In the genomic region with DNA sequence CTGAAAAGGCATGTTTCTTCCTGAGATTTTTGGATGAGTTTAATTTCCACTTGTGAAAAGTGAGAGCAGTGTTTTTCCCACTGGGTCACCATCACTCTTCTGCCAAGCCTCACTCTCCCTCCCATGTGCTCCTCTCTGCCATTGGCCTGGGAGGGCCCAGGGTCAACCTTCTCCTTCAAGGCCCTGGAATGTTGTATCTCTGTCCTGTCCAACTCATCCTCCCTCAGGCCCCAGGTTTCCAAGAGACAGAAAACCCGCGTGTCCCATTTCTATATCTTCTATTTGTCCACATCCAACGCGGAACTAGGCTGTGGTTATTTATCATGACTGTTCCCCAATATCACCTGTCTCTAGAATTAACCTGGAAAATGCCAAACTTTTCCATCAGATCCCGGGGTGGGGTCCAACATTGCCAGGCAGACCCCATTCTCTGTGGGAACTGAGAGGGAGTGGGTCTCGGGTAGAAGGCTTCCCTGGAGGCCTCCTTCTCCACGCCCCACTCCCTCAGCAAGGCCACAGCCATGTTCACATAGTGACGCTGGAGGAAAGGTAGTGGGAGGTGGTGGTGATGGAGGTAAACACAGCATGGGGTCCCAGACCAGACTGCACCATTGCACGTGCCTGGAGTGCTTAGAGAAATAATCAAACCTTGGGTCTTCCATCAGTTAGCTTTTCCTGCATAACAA, we compare ENCODE assay signal across 18 cellular contexts.
A peak's percentile ranks its signal among the peaks of the same experiment; 100 is the strongest.
DNase-seq lines count a peak whose midpoint lies in the region; ATAC-seq, FAIRE-seq and TF ChIP-seq lines count a peak whose summit lies in the region.
"Had no signal": no experiment of that assay in that cellular context is flagged by ENCODE, and none has a peak within 500 bp of the region (broad histone marks: within the 10 kb centered on the region; RNA-seq: fewer than 3 reads in every experiment).

No MANE protein-coding gene starts in this region.

- H2AFZ ChIP-seq in IMR-90 (replicated peaks; ENCODE audit: low read length, poor library complexity) (no peak overlapping the region), HepG2 (ENCODE audit: low read length) (no peak overlapping the region)
- H2AFZ ChIP-seq: GM23338 had no signal

- no TSS peak for BruUV-seq in IMR-90 (replicated peaks; lab: Mats Ljungman, UMichigan)
- no TSS peak for BruUV-seq in HepG2 (replicated peaks; lab: Mats Ljungman, UMichigan)

- TF ChIP-seq EP300 in esophagus muscularis mucosa (IDR thresholded peaks at IDR 0.05) (no peak), suprapubic skin (IDR thresholded peaks at IDR 0.05) (no peak), HepG2 (IDR thresholded peaks at IDR 0.05; ENCODE audit: low read depth in 2 of 2, low read length in 2 of 2) (no peak), HepG2 (CRISPR knock-in tag; IDR thresholded peaks at IDR 0.05; ENCODE audit: borderline replicate concordance) (no peak)

- dilution Hi-C loops in IMR-90 (cut with HindIII; ENCODE audit: low sequenced_read_pairs, unreplicated experiment), result no loop called here

- H3K4me2 ChIP-seq in IMR-90 (ENCODE audit: low read depth, low read length) (no peak overlapping the region), HepG2 (ENCODE audit: low read depth, low read length) (no peak overlapping the region)
- H3K4me2 ChIP-seq: GM23338 had no signal

- H4K20me1 ChIP-seq in IMR-90 (ENCODE audit: insufficient read depth, low read length) (no peaks in the 10 kb centered on the region), HepG2 (ENCODE audit: insufficient read depth, low read length) (no peaks in the 10 kb centered on the region)

- no peaks in the 10 kb centered on the region for H3K9me1 ChIP-seq in IMR-90 (ENCODE audit: insufficient read depth, low read length)

- no peak overlapping the region for H3K27ac Mint-ChIP-seq in osteocyte (ENCODE audit: unreplicated experiment)
- H3K27ac Mint-ChIP-seq: CD4-positive, alpha-beta T cell; GM23338; HFFc6 had no signal

- 90% methylated on average over 2 of the region's 9 CpGs; no CpG with 5 or more reads in 1 of the 2 experiments for WGBS in IMR-90 (ENCODE audit: extremely low coverage in 2 of 2, insufficient read length in 1 of 2), 2 experiments
- 91% methylated on average over 9 of the region's 9 CpGs for WGBS in esophagus muscularis mucosa
- WGBS in suprapubic skin, result 88% methylated on average over 9 of the region's 9 CpGs
- WGBS in HepG2 (ENCODE audit: low lambda C conversion rate), result 20% methylated on average over 9 of the region's 9 CpGs

- no peak overlapping the region for H2AK5ac ChIP-seq in IMR-90 (ENCODE audit: low read depth, low read length)

- H2BK20ac ChIP-seq in IMR-90 (ENCODE audit: low read depth, low read length), result no peak overlapping the region

- H3K9me3 Mint-ChIP-seq in osteocyte (ENCODE audit: unreplicated experiment), result peaks cover 9% of the 10 kb centered on the region
- H3K9me3 Mint-ChIP-seq: CD4-positive, alpha-beta T cell had no signal

- no peaks in the 10 kb centered on the region for H3K27me3 Mint-ChIP-seq in osteocyte (ENCODE audit: unreplicated experiment)
- H3K27me3 Mint-ChIP-seq: CD4-positive, alpha-beta T cell had no signal

- no peak overlapping the region for H3K4me3 ChIP-seq in IMR-90 (ENCODE audit: insufficient read depth, low read depth, low read length)
- no peak overlapping the region for H3K4me3 ChIP-seq in esophagus muscularis mucosa
- no peak overlapping the region for H3K4me3 ChIP-seq in suprapubic skin
- H3K4me3 ChIP-seq in HepG2 (replicated peaks in 1 of 3; ENCODE audit: insufficient read depth in 1 of 3, low read depth in 2 of 3, low read length in 3 of 3), result no peak overlapping the region
- H3K4me3 ChIP-seq: GM23338, SJCRH30 had no signal

- H2BK5ac ChIP-seq in IMR-90 (ENCODE audit: low read depth, low read length, poor library complexity, severe bottlenecking), result no peak overlapping the region

- H4K91ac ChIP-seq in IMR-90 (ENCODE audit: insufficient read depth, low read depth, low read length), result no peak overlapping the region

- no peak overlapping the region for H4K5ac ChIP-seq in IMR-90 (ENCODE audit: low read depth, low read length)

- H3K27ac ChIP-seq in IMR-90 (ENCODE audit: insufficient read depth, low read length), result no peak overlapping the region
- peak overlapping the region; percentile 33 to 71 (median 62) for H3K27ac ChIP-seq in esophagus muscularis mucosa (replicated peaks in 1 of 4)
- peak overlapping the region; percentile 8 for H3K27ac ChIP-seq in suprapubic skin
- H3K27ac ChIP-seq in HepG2 (ENCODE audit: extremely low read length, insufficient read depth, low read length), result no peak overlapping the region
- H3K27ac ChIP-seq: SJCRH30 had no signal

- POLR2A ChIA-PET in IMR-90 (lab: Charles Lee; ENCODE audit: unreplicated experiment), result no interaction called here
- POLR2A ChIA-PET in HepG2 (lab: Yijun Ruan, JAX), result no interaction called here

- ATAC-seq in IMR-90 (ENCODE audit: low read depth), result no peak
- no peak for ATAC-seq in GM19452 (IDR thresholded peaks at IDR 0.05; ENCODE audit: unreplicated experiment)
- no peak for ATAC-seq in HepG2
- ATAC-seq: GM23338 had no signal

- CTCF ChIA-PET in IMR-90 (lab: Yijun Ruan, JAX), result no interaction called here
- CTCF ChIA-PET in HepG2 (lab: Yijun Ruan, JAX; ENCODE audit: low intra/inter-chr PET ratio, low total read pairs), result no interaction called here

- no peaks in the 10 kb centered on the region for H3K36me3 Mint-ChIP-seq in osteocyte (ENCODE audit: unreplicated experiment)

- TF ChIP-seq POLR2A in IMR-90 (IDR thresholded peaks at IDR 0.05; ENCODE audit: low read depth, low read length) (no peak), esophagus muscularis mucosa (IDR thresholded peaks at IDR 0.05; ENCODE audit: low read depth) (no peak), suprapubic skin (IDR thresholded peaks at IDR 0.05) (no peak), HepG2 (IDR thresholded peaks at IDR 0.05; ENCODE audit: insufficient read depth in 1 of 2, low read depth in 2 of 2, low read length in 2 of 2) (no peak)

- no peak for FAIRE-seq in HepG2 (lab: Jason Lieb, UNC)
- FAIRE-seq: D721Med had no signal

- H3K79me1 ChIP-seq in IMR-90 (ENCODE audit: low read depth in 1 of 2, low read length in 2 of 2), result no peaks in the 10 kb centered on the region

- TF ChIP-seq CTCF in IMR-90 (conservative IDR thresholded peaks at IDR 0.05; ENCODE audit: low read depth, low read length) (no peak), esophagus muscularis mucosa (IDR thresholded peaks at IDR 0.05) (no peak), osteocyte (IDR thresholded peaks at IDR 0.05) (no peak), suprapubic skin (IDR thresholded peaks at IDR 0.05) (no peak), HepG2 (CRISPR knock-in tag; IDR thresholded peaks at IDR 0.05) (no peak)

- peak overlapping the region; percentile 45 for H2AK9ac ChIP-seq in IMR-90 (replicated peaks; ENCODE audit: low read depth, low read length, poor library complexity)

- H3K18ac ChIP-seq in IMR-90 (ENCODE audit: low read depth, low read length), result no peak overlapping the region

- no peak overlapping the region for H3K14ac ChIP-seq in IMR-90 (replicated peaks; ENCODE audit: low read depth, low read length)

- DNase-seq in IMR-90, result no peak
- DNase-seq in esophagus muscularis mucosa (ENCODE audit: extremely low spot score), result no peak
- DNase-seq in osteocyte (ENCODE audit: extremely low spot score, unreplicated experiment), result peak; percentile 64
- no peak for DNase-seq in suprapubic skin (ENCODE audit: low spot score in 2 of 2)
- no peak for DNase-seq in HepG2 (ENCODE audit: low spot score)
- no peak for DNase-seq in activated CD4-positive, CD25-positive, alpha-beta regulatory T cell treated with anti-CD3 and anti-CD28 coated beads, Interleukin-2, amount 50 U/mL, for 72 hours
- no peak for DNase-seq in activated effector memory CD4-positive, alpha-beta T cell treated with anti-CD3 and anti-CD28 coated beads, Interleukin-2, amount 50 U/mL, for 16 hours
- DNase-seq: CD4-positive, alpha-beta T cell; DND-41; GDM1; HFFc6; NCI-H1417; NCI-H2029; NCI-H510A treated with DMSO at 0.1 percent for 48 hours; SJCRH30 had no signal

- H3K79me2 ChIP-seq in HepG2 (ENCODE audit: insufficient read depth, low read length), result no peaks in the 10 kb centered on the region

- H3K56ac ChIP-seq in IMR-90 (ENCODE audit: extremely low read depth, insufficient read depth, low read length), result no peak overlapping the region

- intact Hi-C loops in IMR-90 (cut with micrococcal nuclease), result no loop called here
- intact Hi-C loops in esophagus muscularis mucosa (cut with DNase I), result no loop called here
- intact Hi-C loops in HepG2 (cut with micrococcal nuclease; ENCODE audit: unreplicated experiment), result no loop called here

- H3K23ac ChIP-seq in IMR-90 (ENCODE audit: low read depth, low read length), result no peak overlapping the region

- H4K8ac ChIP-seq in IMR-90 (ENCODE audit: low read depth in 2 of 2, low read length in 2 of 2), result no peak overlapping the region

- H3K36me3 ChIP-seq in IMR-90 (ENCODE audit: control insufficient read depth, insufficient read depth, low read length) (no peaks in the 10 kb centered on the region), esophagus muscularis mucosa (no peaks in the 10 kb centered on the region), suprapubic skin (no peaks in the 10 kb centered on the region), HepG2 (replicated peaks in 1 of 2; ENCODE audit: control insufficient read depth in 1 of 2, insufficient read depth in 2 of 2, low read length in 2 of 2) (no peaks in the 10 kb centered on the region)
- H3K36me3 ChIP-seq: SJCRH30 had no signal

- H3K27me3 ChIP-seq in IMR-90 (ENCODE audit: control insufficient read depth, insufficient read depth, low read length) (no peaks in the 10 kb centered on the region), esophagus muscularis mucosa (no peaks in the 10 kb centered on the region), suprapubic skin (no peaks in the 10 kb centered on the region), HepG2 (ENCODE audit: control insufficient read depth in 1 of 2, insufficient read depth in 2 of 2, low read length in 2 of 2) (no peaks in the 10 kb centered on the region)
- H3K27me3 ChIP-seq: SJCRH30 had no signal

- H3K4me1 Mint-ChIP-seq in osteocyte (ENCODE audit: unreplicated experiment), result no peaks in the 10 kb centered on the region

- H3K9ac ChIP-seq in IMR-90 (ENCODE audit: low read depth, low read length) (no peak overlapping the region), HepG2 (ENCODE audit: insufficient read depth, low read depth, low read length) (no peak overlapping the region)

- H3K4me1 ChIP-seq in IMR-90 (ENCODE audit: control insufficient read depth, insufficient read depth, low read length) (no peaks in the 10 kb centered on the region), esophagus muscularis mucosa (peaks cover 0 to 27% (median 5%) of the 10 kb centered on the region in 4 donors), suprapubic skin (peaks cover 11% of the 10 kb centered on the region), HepG2 (ENCODE audit: insufficient read depth, low read length) (no peaks in the 10 kb centered on the region)
- H3K4me1 ChIP-seq: SJCRH30 had no signal

- H3K9me3 ChIP-seq in IMR-90 (ENCODE audit: control insufficient read depth, insufficient read depth, low read length), result peaks cover 36% of the 10 kb centered on the region
- no peaks in the 10 kb centered on the region for H3K9me3 ChIP-seq in esophagus muscularis mucosa
- no peaks in the 10 kb centered on the region for H3K9me3 ChIP-seq in suprapubic skin
- H3K9me3 ChIP-seq in HepG2 (ENCODE audit: low read length), result 0 out of 2 replicates have a peak, but pooled peaks cover 5% of the 10 kb centered on the region
- H3K9me3 ChIP-seq: SJCRH30 had no signal

- in situ Hi-C loops in IMR-90 (cut with MboI; ENCODE audit: low sequenced_read_pairs), result no loop called here
- in situ Hi-C loops in HepG2 (cut with HindIII; ENCODE audit: extremely low pct_ligation_motif_present, low pct_unique_long_range_greater_than_20kb), result no loop called here

- no peak overlapping the region for H2BK120ac ChIP-seq in IMR-90 (ENCODE audit: low read depth, low read length)

- H2BK15ac ChIP-seq in IMR-90 (ENCODE audit: low read depth, low read length), result no peak overlapping the region

- H3K4me3 Mint-ChIP-seq in osteocyte (ENCODE audit: unreplicated experiment), result no peak overlapping the region
- H3K4me3 Mint-ChIP-seq: CD4-positive, alpha-beta T cell; GM23338; HFFc6 had no signal

- H3K4ac ChIP-seq in IMR-90 (ENCODE audit: low read depth, low read length), result no peak overlapping the region

- TF ChIP-seq RAD21 in IMR-90 (IDR thresholded peaks at IDR 0.05; ENCODE audit: low read length), result no peak
- no peak for TF ChIP-seq RAD21 in HepG2 (CRISPR knock-in tag; IDR thresholded peaks at IDR 0.05)

Comparison
In these comparisons a context has a peak if more than half of its experiments do, and no peak if none do; other contexts are left out.
1. H3K27ac ChIP-seq: peak in esophagus muscularis mucosa (4 of 4) and suprapubic skin (single experiment); none in IMR-90 (single experiment) and HepG2 (single experiment).